Comparison of ENCODE assay signal across 33 cellular contexts in genomic region chr6:40753048-40753447, GRCh38.
"Had no signal": no experiment of that assay in that cellular context is flagged by ENCODE, and none has a peak within 500 bp of the region (broad histone marks: within the 10 kb centered on the region; RNA-seq: fewer than 3 reads in every experiment).

No MANE protein-coding gene starts in this region.

- ATAC-seq: activated naive CD4-positive, alpha-beta T cell treated with anti-CD3 and anti-CD28 coated beads, Interleukin-2, amount 50 U/mL, for 72 hours; activated naive CD8-positive, alpha-beta T cell treated with anti-CD3 and anti-CD28 coated beads, Interleukin-2, amount 50 U/mL, for 24 hours; activated T-cell treated with anti-CD3 and anti-CD28 coated beads, Interleukin-2, amount 50 U/mL, for 4 hours; activated T-cell treated with anti-CD3 and anti-CD28 coated beads, Interleukin-2, amount 50 U/mL, for 72 hours; activated T-helper 17 cell treated with anti-CD3 and anti-CD28 coated beads, Interleukin-2, amount 50 U/mL, for 72 hours; body of pancreas had no signal

- H3K4me3 ChIP-seq: adrenal gland, ascending aorta, body of pancreas, breast epithelium, cardiac muscle cell had no signal

- DNase-seq: activated effector memory CD4-positive, alpha-beta T cell treated with anti-CD3 and anti-CD28 coated beads, Interleukin-2, amount 50 U/mL, for 16 hours; activated effector memory CD4-positive, alpha-beta T cell treated with Interleukin-2 at 50 U/mL for 16 hours; activated gamma-delta T cell; activated gamma-delta T cell treated with Interleukin-2 at 50 U/mL for 16 hours; activated naive CD4-positive, alpha-beta T cell; activated naive CD4-positive, alpha-beta T cell treated with anti-CD3 and anti-CD28 coated beads for 36 hours; activated naive CD4-positive, alpha-beta T cell treated with anti-CD3 and anti-CD28 coated beads, Interleukin-2, amount 10 ng/mL, durations not matched to agents 7 days and 5 days; activated naive CD4-positive, alpha-beta T cell treated with anti-CD3 and anti-CD28 coated beads, Interleukin-2, amount 50 U/mL, for 16 hours; activated naive CD4-positive, alpha-beta T cell treated with Interleukin-2 at 50 U/mL for 16 hours; activated naive CD8-positive, alpha-beta T cell treated with anti-CD3 and anti-CD28 coated beads for 36 hours; activated naive CD8-positive, alpha-beta T cell treated with anti-CD3 and anti-CD28 coated beads, Interleukin-2, amount 10 ng/mL, durations not matched to agents 7 days and 5 days; activated naive CD8-positive, alpha-beta T cell treated with anti-CD3 and anti-CD28 coated beads, Interleukin-2, amount 50 U/mL, for 24 hours; activated T-cell treated with anti-CD3 and anti-CD28 coated beads, Interleukin-2, amount 50 U/mL, for 24 hours; activated T-cell treated with anti-CD3 and anti-CD28 coated beads, Interleukin-2, amount 50 U/mL, for 4 hours; activated T-cell treated with anti-CD3 and anti-CD28 coated beads, Interleukin-2, amount 50 U/mL, for 48 hours; activated T-cell treated with anti-CD3 and anti-CD28 coated beads, Interleukin-2, amount 50 U/mL, for 72 hours; adrenal gland; amniotic stem cell; amygdala; anterior cingulate cortex; aorta; body of pancreas; brain microvascular endothelial cell; caudate nucleus; central memory CD4-positive, alpha-beta T cell; cerebellar nuclear complex had no signal

- FAIRE-seq: astrocyte, bronchial epithelial cell had no signal

- H3K9me3 ChIP-seq: adrenal gland, ascending aorta, body of pancreas, breast epithelium had no signal

- H3K36me3 ChIP-seq: adrenal gland, ascending aorta, brain microvascular endothelial cell, breast epithelium, cardiac muscle cell had no signal

- H3K27ac ChIP-seq: adrenal gland, ascending aorta, body of pancreas, brain microvascular endothelial cell, breast epithelium, cardiac muscle cell had no signal

- H3K27me3 ChIP-seq: ascending aorta, brain microvascular endothelial cell, cardiac muscle cell had no signal

- H3K4me1 ChIP-seq: adrenal gland, ascending aorta, body of pancreas, breast epithelium had no signal
